In genomic region chr20:58691773-58692578, GRCh38 we compare ENCODE assay signal across 8 cellular contexts. TPM values are rescaled to one million over a fixed set of nuclear protein-coding genes. Genes with fewer than 3 reads are reported as not detected.
DNase-seq lines count a peak whose midpoint lies in the region; ATAC-seq and TF ChIP-seq lines count a peak whose summit lies in the region.

No MANE protein-coding gene starts in this region.

- no peaks in the 10 kb centered on the region for H3K9me2 ChIP-seq in PC-3 (replicated peaks; ENCODE audit: low read length)

- no peaks in the 10 kb centered on the region for H4K20me1 ChIP-seq in PC-3 (ENCODE audit: low read length)

- H3K4me1 ChIP-seq in PC-3 (ENCODE audit: insufficient read depth, low read length) = peaks cover 17% of the 10 kb centered on the region
- peaks cover 27% of the 10 kb centered on the region for H3K4me1 ChIP-seq in SJCRH30

- H3K27ac Mint-ChIP-seq in effector memory CD8-positive, alpha-beta T cell = peak overlapping the region; percentile 35 to 65
- H3K27ac Mint-ChIP-seq in natural killer cell = peak overlapping the region; percentile 63 to 86

- H3K27me3 ChIP-seq in PC-3 (ENCODE audit: low read length) = no peaks in the 10 kb centered on the region
- no peaks in the 10 kb centered on the region for H3K27me3 ChIP-seq in SJCRH30

- DNase-seq in PC-3 (no peak), natural killer cell (no peak), 8988T (no peak), GM10266 (ENCODE audit: extremely low spot score) (no peak), SJCRH30 (no peak)
- DNase-seq in effector memory CD8-positive, alpha-beta T cell = peak in 2 of 3 experiments; percentile 11 to 25

- H3K4me3 ChIP-seq in GM12875 (ENCODE audit: low read depth, low read length) (peak overlapping the region; percentile 6), PC-3 (ENCODE audit: low read length) (no peak overlapping the region), SJCRH30 (no peak overlapping the region)

- H3K4me2 ChIP-seq in PC-3 (ENCODE audit: low read length) = no peak overlapping the region

- BruUV-seq in PC-3 (replicated peaks; lab: Mats Ljungman, UMichigan) = no TSS peak

- peak overlapping the region; percentile 50 for H3K9ac ChIP-seq in PC-3 (ENCODE audit: low read length)

- peak overlapping the region; percentile 65 for H2AFZ ChIP-seq in PC-3 (ENCODE audit: low read length)

- CTCF ChIA-PET in PC-3 (lab: Charles Lee) = no interaction called here

- no peak for ATAC-seq in PC-3
- ATAC-seq in effector memory CD8-positive, alpha-beta T cell (replicated peaks) = no peak
- peak in 1 of 3 donors; percentile 25 for ATAC-seq in natural killer cell
- no peak for ATAC-seq in HG03097 (IDR thresholded peaks at IDR 0.05; ENCODE audit: low FRiP score, unreplicated experiment)

- H3K27ac ChIP-seq in PC-3 (ENCODE audit: low read length) (no peak overlapping the region), SJCRH30 (no peak overlapping the region)

- POLR2A ChIA-PET in PC-3 (lab: Charles Lee; ENCODE audit: unreplicated experiment) = no interaction called here

- H3F3A ChIP-seq in PC-3 (ENCODE audit: low read length, unreplicated experiment) = peaks cover 10% of the 10 kb centered on the region

- intact Hi-C loops in PC-3 (cut with micrococcal nuclease) (loop anchor here (2.0 kb wide), 2 partner anchors 39 to 211 kb away; no protein-coding TSS in a partner anchor), natural killer cell (cut with micrococcal nuclease) (loop anchor here (2.0 to 10.0 kb wide), 2 partner anchors 39 to 457 kb away; no protein-coding TSS in a partner anchor)

- no peaks in the 10 kb centered on the region for H3K9me3 Mint-ChIP-seq in effector memory CD8-positive, alpha-beta T cell
- H3K9me3 Mint-ChIP-seq in natural killer cell = no peaks in the 10 kb centered on the region

- H3K9me3 ChIP-seq in PC-3 (ENCODE audit: low read length) (no peaks in the 10 kb centered on the region), SJCRH30 (replicated peaks) (no peaks in the 10 kb centered on the region)

- H3K79me2 ChIP-seq in PC-3 (ENCODE audit: low read length) = peaks cover 17% of the 10 kb centered on the region

- H3K4me1 Mint-ChIP-seq in effector memory CD8-positive, alpha-beta T cell (ENCODE audit: low read depth in 2 of 2) = peaks cover 5 to 6% of the 10 kb centered on the region in 2 donors
- peaks cover 0 to 7% of the 10 kb centered on the region in 2 donors for H3K4me1 Mint-ChIP-seq in natural killer cell

- peaks cover 9% of the 10 kb centered on the region for H3K36me3 Mint-ChIP-seq in effector memory CD8-positive, alpha-beta T cell (ENCODE audit: insufficient read depth)
- no peaks in the 10 kb centered on the region for H3K36me3 Mint-ChIP-seq in natural killer cell

- H3K36me3 ChIP-seq in PC-3 (ENCODE audit: low read depth, low read length) (peaks cover 6% of the 10 kb centered on the region; the same call in 1 of the 2 replicates), SJCRH30 (peaks cover 2% of the 10 kb centered on the region; the same call in 1 of the 2 replicates)

- TF ChIP-seq CTCF in GM12875 (IDR thresholded peaks at IDR 0.05; ENCODE audit: borderline replicate concordance, insufficient read depth, low read depth, low read length) (no peak), PC-3 (conservative IDR thresholded peaks at IDR 0.05; ENCODE audit: low read depth, low read length) (no peak), natural killer cell (IDR thresholded peaks at IDR 0.05) (no peak), GM10266 (IDR thresholded peaks at IDR 0.05; ENCODE audit: control insufficient read depth, insufficient read depth, low read depth, missing control alignments) (no peak)

- peak overlapping the region; percentile 46 to 48 for H3K4me3 Mint-ChIP-seq in effector memory CD8-positive, alpha-beta T cell
- peak overlapping the region; percentile 47 for H3K4me3 Mint-ChIP-seq in natural killer cell

- no peaks in the 10 kb centered on the region for H3K27me3 Mint-ChIP-seq in effector memory CD8-positive, alpha-beta T cell
- no peaks in the 10 kb centered on the region for H3K27me3 Mint-ChIP-seq in natural killer cell (ENCODE audit: low read depth in 2 of 2)

RNA-seq across cellular contexts. Expression of gene NPEPL1, which starts 0.6 kb away (rescaled TPM):
- total RNA-seq in PC-3 (2014; rRNA removed) = 49.7 and 53.1 TPM in 2 replicates
- total RNA-seq in natural killer cell = 10 to 100 TPM; 66.0 to 83.7 (median 68.4) TPM
- total RNA-seq in SJCRH30 (2014; rRNA removed; shearing (Covaris generic)) = 3.9 and 6.3 TPM in 2 replicates

RNA-seq across cellular contexts. Expression of gene STX16, which starts 40.9 kb away (rescaled TPM):
- total RNA-seq in PC-3 (2014; rRNA removed) (44.2 and 47.1 TPM in 2 replicates), natural killer cell (100 to 1,000 TPM; 136 to 146 (median 143) TPM)
- 28.4 and 38.0 TPM in 2 replicates for total RNA-seq in SJCRH30 (2014; rRNA removed; shearing (Covaris generic))

Comparison
In these comparisons a context has a peak if more than half of its experiments do, and no peak if none do; other contexts are left out.
1. DNase-seq: peak in effector memory CD8-positive, alpha-beta T cell (2 of 3); none in PC-3 (single experiment), natural killer cell (single experiment), 8988T (single experiment), GM10266 (single experiment) and SJCRH30 (0 of 2).